9 cellular contexts compared by ENCODE assay signal in genomic region chr9:114696814-114697544, GRCh38.
DNase-seq lines count a peak whose midpoint lies in the region; ATAC-seq, FAIRE-seq and TF ChIP-seq lines count a peak whose summit lies in the region.
"Had no signal": no experiment of that assay in that cellular context is flagged by ENCODE, and none has a peak within 500 bp of the region (broad histone marks: within the 10 kb centered on the region; RNA-seq: fewer than 3 reads in every experiment).

No MANE protein-coding gene starts in this region.

- no peak for TF ChIP-seq CTCF in brain microvascular endothelial cell (IDR thresholded peaks at IDR 0.05; ENCODE audit: low read depth, low read length, missing control alignments)

- no peaks in the 10 kb centered on the region for H3K36me3 ChIP-seq in brain microvascular endothelial cell (replicated peaks)

- in situ Hi-C loops in brain microvascular endothelial cell (cut with HindIII; ENCODE audit: low pct_ligation_motif_present, low sequenced_read_pairs), result loop anchor here (25.0 kb wide), 1 partner anchor 315 kb away; no protein-coding TSS in a partner anchor

- ATAC-seq in GM21447 (IDR thresholded peaks at IDR 0.05; ENCODE audit: unreplicated experiment), result peak; percentile 65

- H3K4me3 ChIP-seq in brain microvascular endothelial cell (ENCODE audit: low read depth, low read length), result no peak overlapping the region

- no peak overlapping the region for H3K27ac ChIP-seq in brain microvascular endothelial cell

- no peak for FAIRE-seq in HTR-8/SVneo (lab: Jason Lieb, UNC)
- FAIRE-seq: G401.6 had no signal

- no peaks in the 10 kb centered on the region for H3K27me3 ChIP-seq in brain microvascular endothelial cell (replicated peaks)

- DNase-seq in EH (ENCODE audit: low read depth) (peak; percentile 67), HTR-8/SVneo (ENCODE audit: insufficient read length, low spot score) (peak; percentile 35), brain microvascular endothelial cell (peak; percentile 34), NCI-H69 (lab: John Stamatoyannopoulos, UW) (no peak), NAMALWA (ENCODE audit: low spot score) (no peak), NCI-H187 (lab: John Stamatoyannopoulos, UW) (no peak), iPS-NIHi7 (ENCODE audit: extremely low spot score) (no peak)

Comparison
In these comparisons a context has a peak if more than half of its experiments do, and no peak if none do; other contexts are left out.
1. DNase-seq: peak in EH (single experiment), HTR-8/SVneo (single experiment) and brain microvascular endothelial cell (single experiment); none in NCI-H69 (single experiment), NAMALWA (single experiment), NCI-H187 (0 of 2) and iPS-NIHi7 (single experiment).